ENCODE assay signal across 10 cellular contexts in the genomic region with DNA sequence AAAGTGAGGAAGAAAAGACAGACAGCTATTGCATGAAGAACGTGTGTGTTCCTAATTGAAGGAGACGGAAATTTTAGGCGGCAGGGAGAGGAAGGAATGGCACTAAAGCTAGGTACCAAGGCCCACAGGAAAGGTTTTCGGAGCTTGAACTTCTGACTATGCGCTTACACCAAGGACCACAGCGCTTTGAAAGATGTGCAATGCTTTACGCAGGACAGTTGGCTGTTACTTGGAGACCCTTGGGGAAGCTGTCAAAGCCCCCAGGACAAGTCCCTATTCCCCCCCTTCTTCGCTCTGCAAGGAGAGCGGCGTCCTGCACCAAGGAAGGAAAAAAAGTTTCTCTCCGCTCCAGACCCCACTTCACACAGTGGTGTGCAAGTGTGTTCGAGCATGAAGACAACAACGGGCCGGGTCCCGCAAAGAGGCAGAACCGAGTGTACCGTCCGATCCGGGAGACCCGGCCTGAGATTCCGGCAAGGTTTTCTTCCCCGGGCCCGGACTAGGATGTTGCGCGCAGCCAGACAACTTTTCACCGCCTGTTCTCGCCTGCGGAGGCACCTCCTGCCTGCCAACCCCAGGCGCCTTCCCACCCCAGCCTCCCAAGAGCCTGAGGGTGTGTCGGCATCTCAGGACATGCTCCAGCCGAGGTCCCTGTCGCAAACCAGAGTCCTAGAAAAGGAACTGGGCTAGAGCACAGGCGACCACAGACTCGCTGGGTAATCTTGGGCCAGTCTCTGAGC. TPM values are rescaled to one million over a fixed set of nuclear protein-coding genes. Genes with fewer than 3 reads are reported as not detected.
DNase-seq lines count a peak whose midpoint lies in the region; ATAC-seq, FAIRE-seq and TF ChIP-seq lines count a peak whose summit lies in the region.
"Had no signal": no experiment of that assay in that cellular context is flagged by ENCODE, and none has a peak within 500 bp of the region (broad histone marks: within the 10 kb centered on the region; RNA-seq: fewer than 3 reads in every experiment).

No MANE protein-coding gene starts in this region.

- H2BK120ac ChIP-seq in H9 (ENCODE audit: low read depth, low read length, poor library complexity, severe bottlenecking): no peak overlapping the region

- DNase-seq in H9 (peak; percentile 34), endothelial cell (ENCODE audit: low spot score) (no peak), keratinocyte (ENCODE audit: low read depth, low spot score) (no peak), sigmoid colon (no peak), putamen (ENCODE audit: low spot score) (no peak), NCI-H510A treated with DMSO at 0.1 percent for 48 hours (lab: John Stamatoyannopoulos, UW) (no peak)
- DNase-seq: CD8-positive, alpha-beta memory T cell had no signal

- H2BK5ac ChIP-seq in H9 (ENCODE audit: insufficient read length, low read length): no peak overlapping the region

- H3K9me3 Mint-ChIP-seq in H9 (peaks cover 6 to 8% of the 10 kb centered on the region in 2 experiments; a peak in 3 of 5 replicates), endothelial cell (ENCODE audit: unreplicated experiment) (no peaks in the 10 kb centered on the region)

- H4K20me1 ChIP-seq in H9 (ENCODE audit: control insufficient read depth, insufficient read depth, insufficient read length): no peaks in the 10 kb centered on the region
- H4K20me1 ChIP-seq in keratinocyte (ENCODE audit: control insufficient read depth, extremely low read depth, insufficient read depth, low read length): no peaks in the 10 kb centered on the region

- no peak overlapping the region for H3K4me3 ChIP-seq in keratinocyte (ENCODE audit: control insufficient read depth in 2 of 3, extremely low read depth in 1 of 3, insufficient read depth in 2 of 3, low read depth in 1 of 3, low read length in 3 of 3)
- H3K4me3 ChIP-seq in sigmoid colon: peak overlapping the region in 3 of 4 donors; percentile 29 to 40 (median 36)

- H3K27ac Mint-ChIP-seq in H9: no peak overlapping the region; a peak in 2 of 7 replicates
- peak overlapping the region; percentile 92 for H3K27ac Mint-ChIP-seq in endothelial cell (ENCODE audit: unreplicated experiment)
- H3K27ac Mint-ChIP-seq: CD8-positive, alpha-beta memory T cell had no signal

- TF ChIP-seq EP300 in sigmoid colon (IDR thresholded peaks at IDR 0.05): no peak

- TF ChIP-seq CTCF in H9 (conservative IDR thresholded peaks at IDR 0.05) (no peak), endothelial cell (IDR thresholded peaks at IDR 0.05; ENCODE audit: unreplicated experiment) (no peak), keratinocyte (optimal IDR thresholded peaks at IDR 0.05 in 1 of 3, IDR thresholded peaks at IDR 0.05 in 1 of 3, conservative IDR thresholded peaks at IDR 0.05 in 1 of 3; ENCODE audit: extremely low read depth in 1 of 3, insufficient read depth in 2 of 3, low read length in 3 of 3) (no peak), sigmoid colon (IDR thresholded peaks at IDR 0.05) (no peak)

- H2AFZ ChIP-seq in H9 (ENCODE audit: low read length) (no peak overlapping the region), keratinocyte (ENCODE audit: control insufficient read depth, low read length) (no peak overlapping the region)

- H3K79me1 ChIP-seq in H9 (ENCODE audit: insufficient read depth, low read depth, low read length, poor library complexity, severe bottlenecking): no peaks in the 10 kb centered on the region

- no peak overlapping the region for H3K27ac ChIP-seq in H9 (ENCODE audit: insufficient read length, low read depth, low read length)
- no peak overlapping the region for H3K27ac ChIP-seq in keratinocyte (ENCODE audit: control insufficient read depth, insufficient read depth, low read length)
- peak overlapping the region in 2 of 4 donors; percentile 7 to 54 for H3K27ac ChIP-seq in sigmoid colon

- peak overlapping the region; percentile 98 for H3K4me2 ChIP-seq in H9 (ENCODE audit: insufficient read depth, insufficient read length, low read length)
- H3K4me2 ChIP-seq in keratinocyte (ENCODE audit: control insufficient read depth, extremely low read depth, insufficient read depth, low read depth, low read length): peak overlapping the region; percentile 46

- H2BK15ac ChIP-seq in H9 (ENCODE audit: low read depth, low read length): no peak overlapping the region

- no peak overlapping the region for H2BK20ac ChIP-seq in H9 (ENCODE audit: low read depth, low read length, poor library complexity, severe bottlenecking)

- no peak overlapping the region for H2BK12ac ChIP-seq in H9 (ENCODE audit: insufficient read length, low read depth, low read length)

- H3K23ac ChIP-seq in H9 (ENCODE audit: insufficient read length, low read depth, low read length): no peak overlapping the region

- H3K9ac ChIP-seq in H9 (ENCODE audit: extremely low read depth, insufficient read length, low read length) (peak overlapping the region; percentile 69), keratinocyte (ENCODE audit: control insufficient read depth, extremely low read depth, insufficient read depth, low read length) (no peak overlapping the region)

- no CpG with 5 or more reads among the region's 34 CpGs for WGBS in H9 (ENCODE audit: extremely low coverage, insufficient read length, low lambda C conversion rate)
- WGBS in sigmoid colon, 2 donors: 17 to 33% methylated on average over 34 of the region's 34 CpGs

- no peak overlapping the region for H4K91ac ChIP-seq in H9 (ENCODE audit: insufficient read length, low read depth, low read length)

- no peak overlapping the region for H2AK5ac ChIP-seq in H9 (ENCODE audit: insufficient read length, low read length)

- H3K27me3 Mint-ChIP-seq in H9 (ENCODE audit: low read depth): peaks cover 28% of the 10 kb centered on the region
- H3K27me3 Mint-ChIP-seq in endothelial cell (ENCODE audit: unreplicated experiment): peaks cover 10% of the 10 kb centered on the region

- H3K14ac ChIP-seq in H9 (ENCODE audit: insufficient read depth, low read length): no peak overlapping the region; the same call in 1 of the 2 replicates

- no peaks in the 10 kb centered on the region for H3K36me3 ChIP-seq in keratinocyte (ENCODE audit: control insufficient read depth in 2 of 2, extremely low read depth in 1 of 2, insufficient read depth in 2 of 2, low read length in 2 of 2)
- H3K36me3 ChIP-seq in sigmoid colon: no peaks in the 10 kb centered on the region

- H3K4ac ChIP-seq in H9 (ENCODE audit: low read depth, low read length): no peak overlapping the region

- ATAC-seq in GM21515 (IDR thresholded peaks at IDR 0.05; ENCODE audit: unreplicated experiment) (no peak), GM18858 (IDR thresholded peaks at IDR 0.05; ENCODE audit: unreplicated experiment) (no peak)

- H3K18ac ChIP-seq in H9 (ENCODE audit: insufficient read length, low read depth, low read length): no peak overlapping the region

- FAIRE-seq in keratinocyte (lab: Jason Lieb, UNC): no peak
- FAIRE-seq: colon had no signal

- H3K4me1 Mint-ChIP-seq in H9 (peaks cover 20 to 29% of the 10 kb centered on the region in 2 experiments), endothelial cell (ENCODE audit: unreplicated experiment) (peaks cover 43% of the 10 kb centered on the region)

- H3K9me3 ChIP-seq in H9 (ENCODE audit: control insufficient read depth, low read depth, low read length): no peaks in the 10 kb centered on the region
- no peaks in the 10 kb centered on the region for H3K9me3 ChIP-seq in keratinocyte (ENCODE audit: control insufficient read depth, low read depth, low read length)
- no peaks in the 10 kb centered on the region for H3K9me3 ChIP-seq in sigmoid colon

- H3K4me1 ChIP-seq in H9 (ENCODE audit: insufficient read depth, low read length) (no peaks in the 10 kb centered on the region; the same call in 1 of the 2 replicates), keratinocyte (ENCODE audit: control insufficient read depth, extremely low read depth, insufficient read depth, low read length) (peaks cover 4% of the 10 kb centered on the region), sigmoid colon (peaks cover 0 to 5% (median 0%) of the 10 kb centered on the region in 4 donors)

- H3K9me1 ChIP-seq in keratinocyte (ENCODE audit: control insufficient read depth, extremely low read depth, insufficient read depth, low read length): no peaks in the 10 kb centered on the region

- no peak overlapping the region for H3T11ph ChIP-seq in H9 (ENCODE audit: low read length)

- H4K8ac ChIP-seq in H9 (replicated peaks; ENCODE audit: insufficient read length, low read depth, low read length): no peak overlapping the region

- peak overlapping the region; percentile 84 to 90 for H3K4me3 Mint-ChIP-seq in H9
- peak overlapping the region; percentile 100 for H3K4me3 Mint-ChIP-seq in endothelial cell (ENCODE audit: unreplicated experiment)
- H3K4me3 Mint-ChIP-seq: CD8-positive, alpha-beta memory T cell had no signal

- no peaks in the 10 kb centered on the region for H3K27me3 ChIP-seq in H9 (ENCODE audit: insufficient read depth, low read length)
- H3K27me3 ChIP-seq in keratinocyte (ENCODE audit: control insufficient read depth, extremely low read depth, insufficient read depth, low read length): peaks cover 50% of the 10 kb centered on the region
- peaks cover 0 to 29% (median 0%) of the 10 kb centered on the region in 3 donors for H3K27me3 ChIP-seq in sigmoid colon

- intact Hi-C loops in sigmoid colon (cut with DNase I): no loop called here

- TF ChIP-seq POLR2A in sigmoid colon (IDR thresholded peaks at IDR 0.05): no peak

- H4K5ac ChIP-seq in H9 (ENCODE audit: insufficient read length, low read depth, low read length): no peak overlapping the region

- peaks cover 0 to 14% (median 0%) of the 10 kb centered on the region in 3 experiments; a peak in 5 of 7 replicates for H3K36me3 Mint-ChIP-seq in H9 (ENCODE audit: insufficient read depth in 1 of 3, low read depth in 3 of 3)
- peaks cover 50% of the 10 kb centered on the region for H3K36me3 Mint-ChIP-seq in endothelial cell (ENCODE audit: low read depth, unreplicated experiment)
- H3K36me3 Mint-ChIP-seq: CD8-positive, alpha-beta memory T cell had no signal

- H3K23me2 ChIP-seq in H9 (ENCODE audit: insufficient read length, low read depth, low read length, poor library complexity, severe bottlenecking): peaks cover 20% of the 10 kb centered on the region

- H3K79me2 ChIP-seq in H9 (ENCODE audit: insufficient read depth, low read length) (peaks cover 38% of the 10 kb centered on the region; the same call in 1 of the 2 replicates), keratinocyte (ENCODE audit: control insufficient read depth, insufficient read depth, low read length) (no peaks in the 10 kb centered on the region)

- dilution Hi-C loops in keratinocyte (cut with MboI; ENCODE audit: extremely low pct_ligation_motif_present, low sequenced_read_pairs): no loop called here

- H3K56ac ChIP-seq in H9 (ENCODE audit: insufficient read length, low read depth, low read length): no peak overlapping the region

RNA-seq across cellular contexts. Expression of a gene that starts 0.9 kb away (rescaled TPM):
- total RNA-seq in H9 (2021): 48.2 and 51.4 TPM in 2 replicates
- 924 TPM for total RNA-seq in endothelial cell (ENCODE audit: unreplicated experiment)
- 0.03 TPM in 1 of 3 replicates, not detected in the others for polyA plus RNA-seq in keratinocyte
- polyA plus RNA-seq in keratinocyte (2011; ENCODE audit: low read depth): 0.16 TPM
- not detected in 2 replicates for polyA plus RNA-seq in keratinocyte (2011; cell fraction: cytosol; rRNA removed)
- 0.06 TPM in 1 of 2 replicates, not detected in the other for polyA plus RNA-seq in keratinocyte (2011; cell fraction: nucleus; rRNA removed)
- polyA plus RNA-seq in keratinocyte (2012; ENCODE audit: low replicate concordance): not detected in 2 replicates
- polyA minus RNA-seq in keratinocyte: not detected in 3 replicates
- not detected for polyA minus RNA-seq in keratinocyte (2011; cell fraction: cytosol; rRNA and poly(A)+ RNA removed)
- polyA minus RNA-seq in keratinocyte (2011; cell fraction: nucleus; rRNA and poly(A)+ RNA removed): not detected in 2 replicates
- total RNA-seq in sigmoid colon: 10 to 100 TPM in 3 of 4 donors, 1 to 10 TPM in 1; 9.9 to 14.2 (median 13.0) TPM
- polyA plus RNA-seq in sigmoid colon: 1 to 10 TPM in 2 of 3 donors, under 1 TPM in 1; 0.69 to 4.4 (median 1.2) TPM
- total RNA-seq: CD8-positive, alpha-beta memory T cell had no signal
- polyA plus RNA-seq: CD8-positive, alpha-beta memory T cell had no signal

Comparison
In these comparisons a context has a peak if more than half of its experiments do, and no peak if none do; other contexts are left out.
1. H3K4me3 ChIP-seq: peak in sigmoid colon (3 of 4); none in keratinocyte (0 of 3).
2. RNA of a gene that starts 0.9 kb away (total RNA-seq): 924 TPM in endothelial cell (single experiment); 48.2 to 51.4 TPM in H9 and 9.9 to 14.2 TPM in sigmoid colon; every median in the first group is over 10 times any median in the second.